Comparison of ENCODE assay signal across 10 cellular contexts in the genomic region with DNA sequence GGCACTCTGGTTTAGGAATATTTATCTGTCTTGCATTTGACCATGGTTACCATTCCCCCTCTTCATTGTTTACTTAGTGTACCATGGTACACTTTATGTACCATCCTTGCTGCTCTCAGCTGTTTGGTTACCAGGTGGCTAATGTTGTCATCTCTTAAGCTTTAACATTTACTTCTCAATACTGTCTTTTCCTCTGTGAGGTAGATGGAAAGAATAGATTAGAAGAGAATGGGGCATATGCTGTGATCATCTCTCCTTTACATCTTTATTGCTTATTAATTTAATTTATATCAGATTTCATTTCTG.
A peak's percentile ranks its signal among the peaks of the same experiment; 100 is the strongest.
DNase-seq lines count a peak whose midpoint lies in the region; ATAC-seq and TF ChIP-seq lines count a peak whose summit lies in the region.
"Had no signal": no experiment of that assay in that cellular context is flagged by ENCODE, and none has a peak within 500 bp of the region (broad histone marks: within the 10 kb centered on the region; RNA-seq: fewer than 3 reads in every experiment).

No MANE protein-coding gene starts in this region.

- H3K9me3 ChIP-seq in OCI-LY1 (ENCODE audit: low read length), result no peaks in the 10 kb centered on the region
- no peaks in the 10 kb centered on the region for H3K9me3 ChIP-seq in smooth muscle cell (replicated peaks; ENCODE audit: low read depth)
- no peaks in the 10 kb centered on the region for H3K9me3 ChIP-seq in Caco-2
- H3K9me3 ChIP-seq: stomach had no signal

- H3K4me1 ChIP-seq in OCI-LY1 (ENCODE audit: insufficient read depth, low read length, severe bottlenecking), result peaks cover 58% of the 10 kb centered on the region
- peaks cover 11% of the 10 kb centered on the region for H3K4me1 ChIP-seq in smooth muscle cell (ENCODE audit: low read depth)
- no peaks in the 10 kb centered on the region for H3K4me1 ChIP-seq in Caco-2

- H3K4me3 Mint-ChIP-seq in activated CD4-positive, alpha-beta T cell treated with anti-CD3 and anti-CD28 coated beads for 36 hours, result peak overlapping the region; percentile 46
- H3K4me3 Mint-ChIP-seq in central memory CD8-positive, alpha-beta T cell, result peak overlapping the region; percentile 27
- H3K4me3 Mint-ChIP-seq in Caco-2 (ENCODE audit: unreplicated experiment), result no peak overlapping the region

- H3K9ac ChIP-seq in OCI-LY1 (ENCODE audit: low read length) (no peak overlapping the region), smooth muscle cell (ENCODE audit: low read depth) (peak overlapping the region; percentile 83)

- no peaks in the 10 kb centered on the region for H3K27me3 ChIP-seq in OCI-LY1 (ENCODE audit: insufficient read depth, low read length)
- no peaks in the 10 kb centered on the region for H3K27me3 ChIP-seq in smooth muscle cell (ENCODE audit: low read depth)
- no peaks in the 10 kb centered on the region for H3K27me3 ChIP-seq in Caco-2 (replicated peaks; ENCODE audit: control insufficient read depth, insufficient read depth, low read length)
- H3K27me3 ChIP-seq: stomach had no signal

- H2AFZ ChIP-seq in OCI-LY1 (ENCODE audit: low read length), result no peak overlapping the region
- no peak overlapping the region for H2AFZ ChIP-seq in smooth muscle cell (ENCODE audit: low read depth)

- ATAC-seq in activated CD4-positive, alpha-beta T cell treated with anti-CD3 and anti-CD28 coated beads for 36 hours, result peak; percentile 42
- peak; percentile 69 for ATAC-seq in central memory CD8-positive, alpha-beta T cell (replicated peaks; ENCODE audit: extremely low read depth, poor library complexity, severe bottlenecking)
- ATAC-seq in HG03457 (IDR thresholded peaks at IDR 0.05; ENCODE audit: unreplicated experiment), result no peak

- no peak overlapping the region; the same call in 1 of the 2 replicates for H3K4me2 ChIP-seq in OCI-LY1 (ENCODE audit: low read length)
- peak overlapping the region; percentile 77 for H3K4me2 ChIP-seq in smooth muscle cell

- H3K27ac ChIP-seq in OCI-LY1 (ENCODE audit: low read depth, low read length, poor library complexity, severe bottlenecking), result peak overlapping the region; percentile 36
- peak overlapping the region; percentile 98 for H3K27ac ChIP-seq in smooth muscle cell (ENCODE audit: low read depth)
- no peak overlapping the region for H3K27ac ChIP-seq in RWPE1

- H3K9me3 Mint-ChIP-seq in activated CD4-positive, alpha-beta T cell treated with anti-CD3 and anti-CD28 coated beads for 36 hours (ENCODE audit: low read depth), result peaks cover 5% of the 10 kb centered on the region
- H3K9me3 Mint-ChIP-seq in central memory CD8-positive, alpha-beta T cell, result no peaks in the 10 kb centered on the region
- H3K9me3 Mint-ChIP-seq in Caco-2 (ENCODE audit: unreplicated experiment), result no peaks in the 10 kb centered on the region

- intact Hi-C loops in activated CD4-positive, alpha-beta T cell treated with anti-CD3 and anti-CD28 coated beads for 36 hours (cut with DNase I, micrococcal nuclease), result loop anchor here (1.0 to 10.0 kb wide), 7 partner anchors 95 to 1154 kb away; partner anchors contain the start of genes NCOA3 (in 1 of the 2) and ZMYND8 (in 1 of the 2)
- intact Hi-C loops in Caco-2 (cut with micrococcal nuclease; ENCODE audit: unreplicated experiment), result no loop called here

- peaks cover 51% of the 10 kb centered on the region for H3K36me3 Mint-ChIP-seq in activated CD4-positive, alpha-beta T cell treated with anti-CD3 and anti-CD28 coated beads for 36 hours (ENCODE audit: low read depth)
- peaks cover 3% of the 10 kb centered on the region for H3K36me3 Mint-ChIP-seq in central memory CD8-positive, alpha-beta T cell (ENCODE audit: insufficient read depth)
- peaks cover 19% of the 10 kb centered on the region for H3K36me3 Mint-ChIP-seq in Caco-2 (ENCODE audit: insufficient read depth, unreplicated experiment)

- H3F3A ChIP-seq in OCI-LY1 (ENCODE audit: insufficient read depth, low read length), result peaks cover 4% of the 10 kb centered on the region
- H3F3A ChIP-seq in smooth muscle cell (ENCODE audit: low read depth), result peaks cover 6% of the 10 kb centered on the region

- H3K9me2 ChIP-seq in OCI-LY1 (ENCODE audit: low read depth, low read length), result no peaks in the 10 kb centered on the region

- peak overlapping the region; percentile 90 for H3K27ac Mint-ChIP-seq in activated CD4-positive, alpha-beta T cell treated with anti-CD3 and anti-CD28 coated beads for 36 hours
- H3K27ac Mint-ChIP-seq in central memory CD8-positive, alpha-beta T cell (ENCODE audit: low read depth), result peak overlapping the region; percentile 88
- no peak overlapping the region for H3K27ac Mint-ChIP-seq in Caco-2 (ENCODE audit: unreplicated experiment)

- DNase-seq in activated CD4-positive, alpha-beta T cell treated with anti-CD3 and anti-CD28 coated beads for 36 hours, result no peak
- DNase-seq in activated CD4-positive, alpha-beta T cell treated with anti-CD3 and anti-CD28 coated beads for 48 hours, result no peak
- DNase-seq in central memory CD8-positive, alpha-beta T cell (ENCODE audit: low spot score in 2 of 2), result no peak
- no peak for DNase-seq in smooth muscle cell (lab: John Stamatoyannopoulos, UW; ENCODE audit: unreplicated experiment)
- no peak for DNase-seq in Caco-2
- DNase-seq in RWPE1 (ENCODE audit: low spot score), result no peak
- DNase-seq: NCI-H774 had no signal

- CTCF ChIA-PET in activated CD4-positive, alpha-beta T cell treated with anti-CD3 and anti-CD28 coated beads for 36 hours (lab: Charles Lee), result interaction anchor here (1.0 to 4.8 kb wide), 8 partner anchors 10 to 337 kb away, joined by 3 to 58 read pairs (median 5); no protein-coding TSS in a partner anchor
- CTCF ChIA-PET in Caco-2 (lab: Charles Lee) (no interaction called here), RWPE1 (lab: Yijun Ruan, JAX) (interaction anchor here (0.6 to 1.8 kb wide), 3 partner anchors 10 to 308 kb away, joined by 3 to 8 read pairs (median 3); no protein-coding TSS in a partner anchor)

- BruUV-seq in Caco-2 (replicated peaks; lab: Mats Ljungman, UMichigan), result no TSS peak

- H3K27me3 Mint-ChIP-seq in activated CD4-positive, alpha-beta T cell treated with anti-CD3 and anti-CD28 coated beads for 36 hours, result no peaks in the 10 kb centered on the region
- no peaks in the 10 kb centered on the region for H3K27me3 Mint-ChIP-seq in central memory CD8-positive, alpha-beta T cell
- H3K27me3 Mint-ChIP-seq in Caco-2 (ENCODE audit: insufficient read depth, unreplicated experiment), result no peaks in the 10 kb centered on the region

- peaks cover 77% of the 10 kb centered on the region for H3K4me1 Mint-ChIP-seq in activated CD4-positive, alpha-beta T cell treated with anti-CD3 and anti-CD28 coated beads for 36 hours
- peaks cover 50% of the 10 kb centered on the region for H3K4me1 Mint-ChIP-seq in central memory CD8-positive, alpha-beta T cell
- H3K4me1 Mint-ChIP-seq in Caco-2 (ENCODE audit: low read depth, unreplicated experiment), result peaks cover 3% of the 10 kb centered on the region

- POLR2A ChIA-PET in activated CD4-positive, alpha-beta T cell treated with anti-CD3 and anti-CD28 coated beads for 36 hours (lab: Charles Lee), result interaction anchor here (0.6 to 1.3 kb wide), 3 partner anchors 22 to 153 kb away, joined by 3 to 5 read pairs (median 4); no protein-coding TSS in a partner anchor
- POLR2A ChIA-PET in Caco-2 (lab: Charles Lee) (no interaction called here), RWPE1 (lab: Yijun Ruan, JAX; ENCODE audit: low non-redundant PET) (no interaction called here)

- peaks cover 96% of the 10 kb centered on the region for H3K79me2 ChIP-seq in OCI-LY1 (ENCODE audit: insufficient read depth, low read length)
- peaks cover 47% of the 10 kb centered on the region for H3K79me2 ChIP-seq in smooth muscle cell (ENCODE audit: low read depth)

- H4K20me1 ChIP-seq in OCI-LY1 (ENCODE audit: insufficient read depth, low read length) (no peaks in the 10 kb centered on the region), smooth muscle cell (ENCODE audit: low read depth) (peaks cover 4% of the 10 kb centered on the region)

- no peak overlapping the region for H3K4me3 ChIP-seq in OCI-LY1 (ENCODE audit: low read depth, low read length, poor library complexity, severe bottlenecking)
- H3K4me3 ChIP-seq in smooth muscle cell, result no peak overlapping the region
- no peak overlapping the region for H3K4me3 ChIP-seq in Caco-2 (ENCODE audit: low read depth, low read length)
- H3K4me3 ChIP-seq: stomach had no signal

- TF ChIP-seq CTCF in OCI-LY1 (IDR thresholded peaks at IDR 0.05; ENCODE audit: low read length) (no peak), smooth muscle cell (IDR thresholded peaks at IDR 0.05; ENCODE audit: borderline replicate concordance, insufficient read depth, poor library complexity, severe bottlenecking) (no peak), Caco-2 (IDR thresholded peaks at IDR 0.05; ENCODE audit: insufficient read depth in 1 of 2, low read depth in 1 of 2, low read length in 1 of 2, severe bottlenecking in 1 of 2, unreplicated experiment in 1 of 2) (no peak), RWPE1 (conservative IDR thresholded peaks at IDR 0.05; ENCODE audit: low read depth) (no peak)

- peaks cover 57% of the 10 kb centered on the region for H3K36me3 ChIP-seq in OCI-LY1 (ENCODE audit: insufficient read depth, low read length)
- no peaks in the 10 kb centered on the region for H3K36me3 ChIP-seq in smooth muscle cell (ENCODE audit: low read depth)
- no peaks in the 10 kb centered on the region for H3K36me3 ChIP-seq in Caco-2 (ENCODE audit: control insufficient read depth, insufficient read depth, low read length)
